Comparison of ENCODE assay signal across 13 cellular contexts in the genomic region with DNA sequence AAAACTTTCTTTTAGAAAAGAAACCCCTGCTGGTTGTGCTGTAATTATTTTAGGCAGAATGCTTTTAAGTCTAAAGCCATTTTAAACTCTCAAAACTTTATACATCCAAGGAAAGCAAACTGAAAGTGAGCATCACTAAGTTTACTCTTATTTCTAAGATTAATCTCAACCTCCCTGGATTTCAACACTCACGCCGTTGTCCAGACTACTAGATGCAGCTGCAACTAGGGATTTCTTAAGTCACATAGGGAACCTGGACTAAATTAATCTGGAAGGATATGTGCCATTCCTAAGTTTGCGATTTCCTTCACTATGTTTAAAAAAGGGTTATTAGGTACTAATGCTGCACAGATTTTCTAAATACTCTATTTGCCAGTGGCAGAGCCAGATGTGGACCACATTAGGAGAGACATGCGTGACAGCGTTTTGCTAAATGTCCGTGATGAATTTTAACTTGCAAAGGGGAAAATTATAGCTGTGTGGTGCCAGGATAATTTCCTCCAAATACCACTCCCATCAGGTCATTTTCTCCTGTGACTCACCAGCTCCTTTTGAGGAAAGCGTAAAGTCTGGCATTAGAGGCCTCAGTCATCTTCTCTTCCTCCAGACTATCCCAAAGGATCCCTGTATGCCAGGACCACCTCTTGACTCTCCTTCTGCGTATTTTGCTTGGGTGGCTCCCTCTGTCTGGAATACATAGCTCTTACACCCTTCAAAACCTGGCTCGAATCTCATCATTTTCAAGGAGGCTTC.
DNase-seq lines count a peak whose midpoint lies in the region; ATAC-seq, FAIRE-seq and TF ChIP-seq lines count a peak whose summit lies in the region.
"Had no signal": no experiment of that assay in that cellular context is flagged by ENCODE, and none has a peak within 500 bp of the region (broad histone marks: within the 10 kb centered on the region; RNA-seq: fewer than 3 reads in every experiment).

No MANE protein-coding gene starts in this region.

- H3K4me3 ChIP-seq in ACC112 (ENCODE audit: low read depth, low read length) (peak overlapping the region; percentile 50), bronchial epithelial cell (ENCODE audit: low read depth, low read length) (no peak overlapping the region)
- H3K4me3 ChIP-seq: neural progenitor cell had no signal

- H3K79me2 ChIP-seq in ACC112 (ENCODE audit: control insufficient read depth, insufficient read depth, low read length, unreplicated experiment), result no peaks in the 10 kb centered on the region

- ATAC-seq in GM21390 (IDR thresholded peaks at IDR 0.05; ENCODE audit: unreplicated experiment), result no peak

- no peak for FAIRE-seq in bronchial epithelial cell (lab: Jason Lieb, UNC)
- FAIRE-seq: islet of Langerhans had no signal

- H3K27me3 ChIP-seq in ACC112 (ENCODE audit: insufficient read depth, low read length), result no peaks in the 10 kb centered on the region
- no peaks in the 10 kb centered on the region for H3K27me3 ChIP-seq in bronchial epithelial cell (ENCODE audit: control insufficient read depth, insufficient read depth, low read length)
- H3K27me3 ChIP-seq: neural progenitor cell had no signal

- H2AFZ ChIP-seq in ACC112 (ENCODE audit: low read length, unreplicated experiment), result peak overlapping the region; percentile 0
- H2AFZ ChIP-seq: neural progenitor cell had no signal

- DNase-seq in HS-5 (ENCODE audit: low read depth) (peak; percentile 61), bronchial epithelial cell (ENCODE audit: low read depth) (peak; percentile 29), iPS-NIHi11 (ENCODE audit: low spot score) (peak; percentile 12), AML-193 (lab: John Stamatoyannopoulos, UW) (no peak), DMS153 (lab: John Stamatoyannopoulos, UW) (no peak), mucosa of gallbladder (ENCODE audit: low spot score) (no peak)
- DNase-seq: activated effector memory CD4-positive, alpha-beta T cell treated with anti-CD3 and anti-CD28 coated beads, Interleukin-2, amount 50 U/mL, for 16 hours; stimulated activated CD4-positive, alpha-beta T cell treated with anti-CD3 and anti-CD28 coated beads, Interleukin-2, amount 100 ng/mL, for 48 hours; substantia nigra had no signal

- peak overlapping the region; percentile 59 for H3K27ac ChIP-seq in ACC112 (ENCODE audit: low read depth, low read length)
- H3K27ac ChIP-seq: neural progenitor cell had no signal

- H3K36me3 ChIP-seq in ACC112 (ENCODE audit: insufficient read depth, low read length) (no peaks in the 10 kb centered on the region), bronchial epithelial cell (ENCODE audit: control insufficient read depth, insufficient read depth, low read length) (no peaks in the 10 kb centered on the region)
- H3K36me3 ChIP-seq: neural progenitor cell had no signal

- peaks cover 26% of the 10 kb centered on the region for H3K4me1 ChIP-seq in ACC112 (ENCODE audit: control insufficient read depth, insufficient read depth, low read length, unreplicated experiment)
- H3K4me1 ChIP-seq: neural progenitor cell had no signal

- TF ChIP-seq CTCF in bronchial epithelial cell (IDR thresholded peaks at IDR 0.05; ENCODE audit: insufficient read depth, low read length, severe bottlenecking), result no peak

Comparison
In these comparisons a context has a peak if more than half of its experiments do, and no peak if none do; other contexts are left out.
1. DNase-seq: peak in HS-5 (single experiment), bronchial epithelial cell (single experiment) and iPS-NIHi11 (single experiment); none in AML-193 (0 of 2), DMS153 (single experiment) and mucosa of gallbladder (single experiment).